Comparison of ENCODE assay signal across 8 cellular contexts in the genomic region with DNA sequence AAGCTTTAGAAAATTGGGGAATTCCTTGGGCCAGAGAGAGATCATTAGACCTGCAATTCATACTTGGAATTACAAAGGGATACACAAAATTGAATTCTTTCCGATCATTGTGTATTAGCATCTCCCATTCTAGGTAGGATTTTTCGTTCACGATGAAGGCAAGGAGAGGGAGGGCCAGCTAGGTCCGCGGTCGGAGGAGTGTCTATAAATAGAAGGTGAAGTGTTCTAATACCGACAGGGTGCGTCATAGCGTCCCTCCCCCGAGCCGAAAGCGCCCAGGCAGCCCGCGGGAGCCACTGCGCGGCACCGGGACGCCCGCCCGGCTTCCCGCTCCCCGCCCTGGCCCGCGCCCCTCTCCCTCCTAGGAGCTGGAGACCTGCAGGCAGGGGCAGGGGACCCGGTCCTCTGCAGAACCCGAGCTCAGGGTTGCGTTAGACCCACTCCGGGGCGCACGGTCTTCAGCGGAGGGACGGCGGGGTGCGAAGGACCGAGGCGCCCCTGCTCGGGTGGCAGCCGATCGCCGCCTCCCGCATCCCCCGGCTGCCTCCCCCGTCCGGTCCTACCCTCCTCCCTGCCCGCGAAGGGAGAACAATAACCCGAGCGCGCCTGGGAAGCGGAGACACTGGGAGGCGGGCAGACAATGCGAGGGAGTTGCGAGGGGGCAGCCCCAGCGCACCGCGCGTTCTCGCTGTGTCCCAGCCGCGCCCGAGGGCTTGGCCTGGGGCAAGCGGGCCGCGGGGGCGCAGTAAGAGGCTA.
DNase-seq lines count a peak whose midpoint lies in the region; ATAC-seq, FAIRE-seq and TF ChIP-seq lines count a peak whose summit lies in the region.

No MANE protein-coding gene starts in this region.

- CTCF ChIA-PET in WTC11 (lab: Charles Lee), result interaction anchor here (0.8 to 1.6 kb wide), 7 partner anchors 16 to 143 kb away, joined by 3 to 12 read pairs (median 4); a partner anchor contains a TSS

- H3K36me3 Mint-ChIP-seq in WTC11, result no peaks in the 10 kb centered on the region

- no peaks in the 10 kb centered on the region for H3K79me2 ChIP-seq in keratinocyte (ENCODE audit: control insufficient read depth, insufficient read depth, low read length)

- H3K9me1 ChIP-seq in keratinocyte (ENCODE audit: control insufficient read depth, extremely low read depth, insufficient read depth, low read length), result no peaks in the 10 kb centered on the region

- no peak overlapping the region for H3K27ac Mint-ChIP-seq in WTC11

- H3K9ac ChIP-seq in keratinocyte (ENCODE audit: control insufficient read depth, extremely low read depth, insufficient read depth, low read length), result peak overlapping the region; percentile 83

- H3K27me3 Mint-ChIP-seq in WTC11 (ENCODE audit: low read depth), result peaks cover 59% of the 10 kb centered on the region

- H3K4me1 ChIP-seq in keratinocyte (ENCODE audit: control insufficient read depth, extremely low read depth, insufficient read depth, low read length), result peaks cover 34% of the 10 kb centered on the region

- H4K20me1 ChIP-seq in keratinocyte (ENCODE audit: control insufficient read depth, extremely low read depth, insufficient read depth, low read length), result no peaks in the 10 kb centered on the region

- H3K4me2 ChIP-seq in keratinocyte (ENCODE audit: control insufficient read depth, extremely low read depth, insufficient read depth, low read depth, low read length), result peak overlapping the region; percentile 72

- H3K4me3 ChIP-seq in keratinocyte (ENCODE audit: control insufficient read depth in 2 of 3, extremely low read depth in 1 of 3, insufficient read depth in 2 of 3, low read depth in 1 of 3, low read length in 3 of 3), result peak overlapping the region; percentile 48 to 64 (median 57)

- 0 out of 2 replicates have a peak, but pooled peaks cover 5% of the 10 kb centered on the region for H3K9me3 Mint-ChIP-seq in WTC11

- FAIRE-seq in keratinocyte (lab: Jason Lieb, UNC), result peak; percentile 71

- H2AFZ ChIP-seq in keratinocyte (ENCODE audit: control insufficient read depth, low read length), result peak overlapping the region; percentile 69

- dilution Hi-C loops in keratinocyte (cut with MboI; ENCODE audit: extremely low pct_ligation_motif_present, low sequenced_read_pairs), result no loop called here

- peak; percentile 88 for ATAC-seq in GM18870 (IDR thresholded peaks at IDR 0.05; ENCODE audit: unreplicated experiment)
- ATAC-seq in HG03103 (IDR thresholded peaks at IDR 0.05; ENCODE audit: low read depth, unreplicated experiment), result peak; percentile 71
- peak; percentile 89 for ATAC-seq in WTC11

- DNase-seq in AG08396 (ENCODE audit: low spot score), result peak; percentile 93
- DNase-seq in NCI-H2171 (lab: John Stamatoyannopoulos, UW), result peak; percentile 75
- peak; percentile 76 for DNase-seq in WTC11 (ENCODE audit: low spot score)
- DNase-seq in caudate nucleus (lab: John Stamatoyannopoulos, UW), result peak in 60 of 61 donors; percentile 27 to 91 (median 79)
- no peak for DNase-seq in keratinocyte (ENCODE audit: low read depth, low spot score)
- peak; percentile 60 to 72 (median 62) for DNase-seq in stimulated activated CD4-positive, alpha-beta T cell treated with anti-CD3 and anti-CD28 coated beads, Interleukin-12 subunit alpha, Interleukin-12 subunit beta, amount 100 ng/mL, for 48 hours (ENCODE audit: low read depth in 2 of 3, low spot score in 1 of 3)

- H3K27me3 ChIP-seq in keratinocyte (ENCODE audit: control insufficient read depth, extremely low read depth, insufficient read depth, low read length), result no peaks in the 10 kb centered on the region

- POLR2A ChIA-PET in WTC11 (lab: Charles Lee), result interaction anchor here (0.7 to 1.7 kb wide), 3 partner anchors 17 to 145 kb away, joined by 3 to 12 read pairs (median 8); no protein-coding TSS in a partner anchor

- H3K9me3 ChIP-seq in keratinocyte (ENCODE audit: control insufficient read depth, low read depth, low read length), result no peaks in the 10 kb centered on the region

- TF ChIP-seq CTCF in WTC11 (IDR thresholded peaks at IDR 0.05) (no peak), keratinocyte (optimal IDR thresholded peaks at IDR 0.05 in 1 of 3, IDR thresholded peaks at IDR 0.05 in 1 of 3, conservative IDR thresholded peaks at IDR 0.05 in 1 of 3; ENCODE audit: extremely low read depth in 1 of 3, insufficient read depth in 2 of 3, low read length in 3 of 3) (peak in 1 of 3 experiments; percentile 35)

- H3K36me3 ChIP-seq in keratinocyte (ENCODE audit: control insufficient read depth in 2 of 2, extremely low read depth in 1 of 2, insufficient read depth in 2 of 2, low read length in 2 of 2), result no peaks in the 10 kb centered on the region

- H3K27ac ChIP-seq in caudate nucleus (ENCODE audit: low read depth, low read length), result peak overlapping the region; percentile 97
- peak overlapping the region; percentile 76 for H3K27ac ChIP-seq in keratinocyte (ENCODE audit: control insufficient read depth, insufficient read depth, low read length)

- peaks cover 23% of the 10 kb centered on the region for H3K4me1 Mint-ChIP-seq in WTC11

- peak overlapping the region; percentile 94 for H3K4me3 Mint-ChIP-seq in WTC11

TF ChIP-seq in WTC11, 78 proteins besides CTCF, POLR2A, EP300 and RAD21 (continues in another document):
- TF ChIP-seq, protein P1, sequence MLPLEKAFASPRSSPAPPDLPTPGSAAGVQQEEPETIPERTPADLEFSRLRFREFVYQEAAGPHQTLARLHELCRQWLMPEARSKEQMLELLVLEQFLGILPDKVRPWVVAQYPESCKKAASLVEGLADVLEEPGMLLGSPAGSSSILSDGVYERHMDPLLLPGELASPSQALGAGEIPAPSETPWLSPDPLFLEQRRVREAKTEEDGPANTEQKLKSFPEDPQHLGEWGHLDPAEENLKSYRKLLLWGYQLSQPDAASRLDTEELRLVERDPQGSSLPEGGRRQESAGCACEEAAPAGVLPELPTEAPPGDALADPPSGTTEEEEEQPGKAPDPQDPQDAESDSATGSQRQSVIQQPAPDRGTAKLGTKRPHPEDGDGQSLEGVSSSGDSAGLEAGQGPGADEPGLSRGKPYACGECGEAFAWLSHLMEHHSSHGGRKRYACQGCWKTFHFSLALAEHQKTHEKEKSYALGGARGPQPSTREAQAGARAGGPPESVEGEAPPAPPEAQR (CRISPR knock-in tag; IDR thresholded peaks at IDR 0.05), result no peak
- peak; percentile 41; the same call in 1 of the 2 replicates for TF ChIP-seq ETV6 (CRISPR knock-in tag; IDR thresholded peaks at IDR 0.05)
- TF ChIP-seq, protein P2, sequence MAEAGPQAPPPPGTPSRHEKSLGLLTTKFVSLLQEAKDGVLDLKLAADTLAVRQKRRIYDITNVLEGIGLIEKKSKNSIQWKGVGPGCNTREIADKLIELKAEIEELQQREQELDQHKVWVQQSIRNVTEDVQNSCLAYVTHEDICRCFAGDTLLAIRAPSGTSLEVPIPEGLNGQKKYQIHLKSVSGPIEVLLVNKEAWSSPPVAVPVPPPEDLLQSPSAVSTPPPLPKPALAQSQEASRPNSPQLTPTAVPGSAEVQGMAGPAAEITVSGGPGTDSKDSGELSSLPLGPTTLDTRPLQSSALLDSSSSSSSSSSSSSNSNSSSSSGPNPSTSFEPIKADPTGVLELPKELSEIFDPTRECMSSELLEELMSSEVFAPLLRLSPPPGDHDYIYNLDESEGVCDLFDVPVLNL (CRISPR knock-in tag; IDR thresholded peaks at IDR 0.05; ENCODE audit: borderline replicate concordance, low read depth), result 0 out of 2 replicates have a peak, but pooled peaks have one; percentile 74
- no peak for TF ChIP-seq RELA (CRISPR knock-in tag; IDR thresholded peaks at IDR 0.05; ENCODE audit: borderline replicate concordance)
- peak; percentile 41; the same call in 1 of the 2 replicates for TF ChIP-seq TEAD1 (CRISPR knock-in tag; IDR thresholded peaks at IDR 0.05)
- no peak for TF ChIP-seq ELF4 (CRISPR knock-in tag; IDR thresholded peaks at IDR 0.05; ENCODE audit: low read depth)
- TF ChIP-seq FOXK1 (CRISPR knock-in tag; IDR thresholded peaks at IDR 0.05), result 0 out of 2 replicates have a peak, but pooled peaks have one; percentile 11
- TF ChIP-seq ZNF317 (CRISPR knock-in tag; IDR thresholded peaks at IDR 0.05; ENCODE audit: borderline replicate concordance, low read depth), result no peak
- TF ChIP-seq, protein P3, sequence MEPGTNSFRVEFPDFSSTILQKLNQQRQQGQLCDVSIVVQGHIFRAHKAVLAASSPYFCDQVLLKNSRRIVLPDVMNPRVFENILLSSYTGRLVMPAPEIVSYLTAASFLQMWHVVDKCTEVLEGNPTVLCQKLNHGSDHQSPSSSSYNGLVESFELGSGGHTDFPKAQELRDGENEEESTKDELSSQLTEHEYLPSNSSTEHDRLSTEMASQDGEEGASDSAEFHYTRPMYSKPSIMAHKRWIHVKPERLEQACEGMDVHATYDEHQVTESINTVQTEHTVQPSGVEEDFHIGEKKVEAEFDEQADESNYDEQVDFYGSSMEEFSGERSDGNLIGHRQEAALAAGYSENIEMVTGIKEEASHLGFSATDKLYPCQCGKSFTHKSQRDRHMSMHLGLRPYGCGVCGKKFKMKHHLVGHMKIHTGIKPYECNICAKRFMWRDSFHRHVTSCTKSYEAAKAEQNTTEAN (CRISPR knock-in tag; IDR thresholded peaks at IDR 0.05), result peak; percentile 64; the same call in 1 of the 2 replicates
- 0 out of 2 replicates have a peak, but pooled peaks have one; percentile 45 for TF ChIP-seq MYBL2 (CRISPR knock-in tag; IDR thresholded peaks at IDR 0.05)
- peak; percentile 69; the same call in 1 of the 2 replicates for TF ChIP-seq FOXP1 (CRISPR knock-in tag; IDR thresholded peaks at IDR 0.05; ENCODE audit: borderline replicate concordance)
- peak; percentile 54; the same call in 1 of the 2 replicates for TF ChIP-seq KAT7 (CRISPR knock-in tag; IDR thresholded peaks at IDR 0.05; ENCODE audit: borderline replicate concordance)
- no peak for TF ChIP-seq TCF7 (CRISPR knock-in tag; IDR thresholded peaks at IDR 0.05; ENCODE audit: low read depth)
- TF ChIP-seq SP1 (CRISPR knock-in tag; conservative IDR thresholded peaks at IDR 0.05), result peak; percentile 64
- peak; percentile 56; the same call in 1 of the 2 replicates for TF ChIP-seq ZNF232 (CRISPR knock-in tag; IDR thresholded peaks at IDR 0.05)
- TF ChIP-seq, protein P4, sequence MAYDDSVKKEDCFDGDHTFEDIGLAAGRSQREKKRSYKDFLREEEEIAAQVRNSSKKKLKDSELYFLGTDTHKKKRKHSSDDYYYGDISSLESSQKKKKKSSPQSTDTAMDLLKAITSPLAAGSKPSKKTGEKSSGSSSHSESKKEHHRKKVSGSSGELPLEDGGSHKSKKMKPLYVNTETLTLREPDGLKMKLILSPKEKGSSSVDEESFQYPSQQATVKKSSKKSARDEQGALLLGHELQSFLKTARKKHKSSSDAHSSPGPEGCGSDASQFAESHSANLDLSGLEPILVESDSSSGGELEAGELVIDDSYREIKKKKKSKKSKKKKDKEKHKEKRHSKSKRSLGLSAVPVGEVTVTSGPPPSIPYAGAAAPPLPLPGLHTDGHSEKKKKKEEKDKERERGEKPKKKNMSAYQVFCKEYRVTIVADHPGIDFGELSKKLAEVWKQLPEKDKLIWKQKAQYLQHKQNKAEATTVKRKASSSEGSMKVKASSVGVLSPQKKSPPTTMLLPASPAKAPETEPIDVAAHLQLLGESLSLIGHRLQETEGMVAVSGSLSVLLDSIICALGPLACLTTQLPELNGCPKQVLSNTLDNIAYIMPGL (CRISPR knock-in tag; IDR thresholded peaks at IDR 0.05), result peak; percentile 82; the same call in 1 of the 2 replicates
